ENCODE assay signal across 10 cellular contexts in genomic region chr1:109250454-109251276, GRCh38. TPM values are rescaled to one million over a fixed set of nuclear protein-coding genes. Genes with fewer than 3 reads are reported as not detected.
DNase-seq lines count a peak whose midpoint lies in the region; ATAC-seq and TF ChIP-seq lines count a peak whose summit lies in the region.
"Had no signal": no experiment of that assay in that cellular context is flagged by ENCODE, and none has a peak within 500 bp of the region (broad histone marks: within the 10 kb centered on the region; RNA-seq: fewer than 3 reads in every experiment).

No MANE protein-coding gene starts in this region.

- H3K27ac Mint-ChIP-seq in activated CD4-positive, alpha-beta T cell treated with anti-CD3 and anti-CD28 coated beads, Interleukin-2, amount 10 ng/mL, durations not matched to agents 7 days and 5 days, result no peak overlapping the region
- H3K27ac Mint-ChIP-seq in activated naive CD8-positive, alpha-beta T cell treated with anti-CD3 and anti-CD28 coated beads, Interleukin-2, amount 10 ng/mL, durations not matched to agents 7 days and 5 days, result no peak overlapping the region

- no peaks in the 10 kb centered on the region for H3K9me3 ChIP-seq in prostate gland

- TF ChIP-seq POLR2A in prostate gland (IDR thresholded peaks at IDR 0.05), result no peak

- no peaks in the 10 kb centered on the region for H3K36me3 Mint-ChIP-seq in activated CD4-positive, alpha-beta T cell treated with anti-CD3 and anti-CD28 coated beads, Interleukin-2, amount 10 ng/mL, durations not matched to agents 7 days and 5 days (ENCODE audit: low read depth)
- no peaks in the 10 kb centered on the region for H3K36me3 Mint-ChIP-seq in activated naive CD8-positive, alpha-beta T cell treated with anti-CD3 and anti-CD28 coated beads, Interleukin-2, amount 10 ng/mL, durations not matched to agents 7 days and 5 days

- H3K4me3 ChIP-seq in kidney epithelial cell (ENCODE audit: low read depth, low read length), result peak overlapping the region; percentile 57
- peak overlapping the region in 1 of 2 donors; percentile 55 for H3K4me3 ChIP-seq in prostate gland

- H3K27ac ChIP-seq in substantia nigra (ENCODE audit: low read depth, low read length, poor library complexity, severe bottlenecking), result peak overlapping the region; percentile 69
- no peak overlapping the region for H3K27ac ChIP-seq in prostate gland

- POLR2A ChIA-PET in activated CD4-positive, alpha-beta T cell treated with anti-CD3 and anti-CD28 coated beads, Interleukin-2, amount 10 ng/mL, durations not matched to agents 7 days and 5 days (lab: Charles Lee), result no interaction called here
- POLR2A ChIA-PET in activated naive CD8-positive, alpha-beta T cell treated with anti-CD3 and anti-CD28 coated beads, Interleukin-2, amount 10 ng/mL, durations not matched to agents 7 days and 5 days (lab: Charles Lee), result interaction anchor here (0.7 to 1.9 kb wide), 4 partner anchors 26 to 233 kb away, joined by 3 to 7 read pairs (median 5); partner anchors contain the start of genes ATXN7L2 and SARS1

- WGBS in prostate gland, result 78% methylated on average over 33 of the region's 33 CpGs

- CTCF ChIA-PET in activated CD4-positive, alpha-beta T cell treated with anti-CD3 and anti-CD28 coated beads, Interleukin-2, amount 10 ng/mL, durations not matched to agents 7 days and 5 days (lab: Charles Lee), result interaction anchor here (0.6 to 2.2 kb wide), 7 partner anchors 11 to 252 kb away, joined by 3 to 10 read pairs (median 4); partner anchors contain the start of genes PSRC1 and SORT1

- peak overlapping the region; percentile 62 for H3K4me3 Mint-ChIP-seq in activated CD4-positive, alpha-beta T cell treated with anti-CD3 and anti-CD28 coated beads, Interleukin-2, amount 10 ng/mL, durations not matched to agents 7 days and 5 days
- peak overlapping the region; percentile 44 for H3K4me3 Mint-ChIP-seq in activated naive CD8-positive, alpha-beta T cell treated with anti-CD3 and anti-CD28 coated beads, Interleukin-2, amount 10 ng/mL, durations not matched to agents 7 days and 5 days

- no peaks in the 10 kb centered on the region for H3K9me3 Mint-ChIP-seq in activated CD4-positive, alpha-beta T cell treated with anti-CD3 and anti-CD28 coated beads, Interleukin-2, amount 10 ng/mL, durations not matched to agents 7 days and 5 days
- H3K9me3 Mint-ChIP-seq in activated naive CD8-positive, alpha-beta T cell treated with anti-CD3 and anti-CD28 coated beads, Interleukin-2, amount 10 ng/mL, durations not matched to agents 7 days and 5 days, result no peaks in the 10 kb centered on the region

- no peaks in the 10 kb centered on the region for H3K27me3 ChIP-seq in kidney epithelial cell (ENCODE audit: control insufficient read depth, insufficient read depth, low read length)
- no peaks in the 10 kb centered on the region for H3K27me3 ChIP-seq in prostate gland (replicated peaks; ENCODE audit: insufficient read depth)

- H3K36me3 ChIP-seq in kidney epithelial cell (ENCODE audit: control insufficient read depth, insufficient read depth, low read length) (no peaks in the 10 kb centered on the region), prostate gland (no peaks in the 10 kb centered on the region)

- ATAC-seq in activated naive CD8-positive, alpha-beta T cell treated with anti-CD3 and anti-CD28 coated beads, Interleukin-2, amount 10 ng/mL, durations not matched to agents 7 days and 5 days (ENCODE audit: low read depth), result no peak

- intact Hi-C loops in prostate gland (cut with DNase I), result no loop called here

- peaks cover 4% of the 10 kb centered on the region for H3K4me1 Mint-ChIP-seq in activated CD4-positive, alpha-beta T cell treated with anti-CD3 and anti-CD28 coated beads, Interleukin-2, amount 10 ng/mL, durations not matched to agents 7 days and 5 days
- no peaks in the 10 kb centered on the region for H3K4me1 Mint-ChIP-seq in activated naive CD8-positive, alpha-beta T cell treated with anti-CD3 and anti-CD28 coated beads, Interleukin-2, amount 10 ng/mL, durations not matched to agents 7 days and 5 days

- no peak for DNase-seq in activated CD4-positive, alpha-beta T cell treated with anti-CD3 and anti-CD28 coated beads, Interleukin-2, amount 10 ng/mL, durations not matched to agents 7 days and 5 days
- no peak for DNase-seq in activated CD4-positive, alpha-beta T cell treated with anti-CD3 and anti-CD28 coated beads, Interleukin-2, amount 50 U/mL, for 48 hours
- DNase-seq in activated naive CD8-positive, alpha-beta T cell treated with anti-CD3 and anti-CD28 coated beads, Interleukin-2, amount 10 ng/mL, durations not matched to agents 7 days and 5 days, result no peak
- no peak for DNase-seq in kidney epithelial cell (ENCODE audit: low read depth)
- no peak for DNase-seq in substantia nigra (lab: John Stamatoyannopoulos, UW)
- DNase-seq in H4 (ENCODE audit: low spot score), result no peak
- no peak for DNase-seq in hippocampal formation (lab: John Stamatoyannopoulos, UW)
- no peak for DNase-seq in prostate gland (ENCODE audit: low spot score)
- DNase-seq: stimulated activated CD4-positive, alpha-beta T cell treated with anti-CD3 and anti-CD28 coated beads, Interleukin-4, amount 100 ng/mL, for 1 hour had no signal

- peaks cover 6% of the 10 kb centered on the region for H3K27me3 Mint-ChIP-seq in activated CD4-positive, alpha-beta T cell treated with anti-CD3 and anti-CD28 coated beads, Interleukin-2, amount 10 ng/mL, durations not matched to agents 7 days and 5 days
- peaks cover 5% of the 10 kb centered on the region for H3K27me3 Mint-ChIP-seq in activated naive CD8-positive, alpha-beta T cell treated with anti-CD3 and anti-CD28 coated beads, Interleukin-2, amount 10 ng/mL, durations not matched to agents 7 days and 5 days

- H3K4me1 ChIP-seq in prostate gland (replicated peaks), result no peaks in the 10 kb centered on the region

- TF ChIP-seq CTCF in kidney epithelial cell (IDR thresholded peaks at IDR 0.05; ENCODE audit: insufficient read depth, low read length, poor library complexity, severe bottlenecking) (no peak), prostate gland (IDR thresholded peaks at IDR 0.05) (no peak)

RNA-seq across cellular contexts. Expression of gene CELSR2, which starts 1.3 kb away (rescaled TPM):
- 1 to 10 TPM; 5.2 to 5.3 TPM for total RNA-seq in activated CD4-positive, alpha-beta T cell treated with anti-CD3 and anti-CD28 coated beads, Interleukin-2, amount 10 ng/mL, durations not matched to agents 7 days and 5 days
- total RNA-seq in activated naive CD8-positive, alpha-beta T cell treated with anti-CD3 and anti-CD28 coated beads, Interleukin-2, amount 10 ng/mL, durations not matched to agents 7 days and 5 days, result 1 to 10 TPM; 6.3 to 6.9 TPM
- total RNA-seq in kidney epithelial cell (18.1 and 19.4 TPM in 2 replicates), prostate gland (100 to 1,000 TPM in 1 of 2 donors, 10 to 100 TPM in 1; 18.8 to 118 TPM)
- total RNA-seq in H4 (2014; rRNA removed; shearing (Covaris generic)), result 1.7 and 1.9 TPM in 2 replicates

RNA-seq across cellular contexts. Expression of gene PSRC1, which starts 32.3 kb away (rescaled TPM):
- total RNA-seq in activated CD4-positive, alpha-beta T cell treated with anti-CD3 and anti-CD28 coated beads, Interleukin-2, amount 10 ng/mL, durations not matched to agents 7 days and 5 days, result 10 to 100 TPM; 32.7 to 34.5 TPM
- total RNA-seq in activated naive CD8-positive, alpha-beta T cell treated with anti-CD3 and anti-CD28 coated beads, Interleukin-2, amount 10 ng/mL, durations not matched to agents 7 days and 5 days, result 10 to 100 TPM; 27.9 to 30.5 TPM
- total RNA-seq in kidney epithelial cell (5.5 and 8.2 TPM in 2 replicates), prostate gland (10 to 100 TPM in 1 of 2 donors, 1 to 10 TPM in 1; 9.1 to 40.0 TPM)
- 24.5 and 39.4 TPM in 2 replicates for total RNA-seq in H4 (2014; rRNA removed; shearing (Covaris generic))

RNA-seq across cellular contexts. Expression of gene SARS1, which starts 36.9 kb away (rescaled TPM):
- total RNA-seq in activated CD4-positive, alpha-beta T cell treated with anti-CD3 and anti-CD28 coated beads, Interleukin-2, amount 10 ng/mL, durations not matched to agents 7 days and 5 days, result 100 to 1,000 TPM; 138 to 140 TPM
- 100 to 1,000 TPM; 176 to 184 TPM for total RNA-seq in activated naive CD8-positive, alpha-beta T cell treated with anti-CD3 and anti-CD28 coated beads, Interleukin-2, amount 10 ng/mL, durations not matched to agents 7 days and 5 days
- total RNA-seq in kidney epithelial cell (367 and 411 TPM in 2 replicates), prostate gland (100 to 1,000 TPM; 123 to 132 TPM)
- 227 and 230 TPM in 2 replicates for total RNA-seq in H4 (2014; rRNA removed; shearing (Covaris generic))

RNA-seq across cellular contexts. Expression of gene MYBPHL, which starts 56.1 kb away (rescaled TPM):
- not detected for total RNA-seq in activated CD4-positive, alpha-beta T cell treated with anti-CD3 and anti-CD28 coated beads, Interleukin-2, amount 10 ng/mL, durations not matched to agents 7 days and 5 days
- total RNA-seq in activated naive CD8-positive, alpha-beta T cell treated with anti-CD3 and anti-CD28 coated beads, Interleukin-2, amount 10 ng/mL, durations not matched to agents 7 days and 5 days, result not detected
- not detected in 2 replicates for total RNA-seq in kidney epithelial cell
- not detected in 2 replicates for total RNA-seq in H4 (2014; rRNA removed; shearing (Covaris generic))
- not detected for total RNA-seq in prostate gland
- total RNA-seq: HT1080 had no signal
